8 cellular contexts compared by ENCODE assay signal in the genomic region with DNA sequence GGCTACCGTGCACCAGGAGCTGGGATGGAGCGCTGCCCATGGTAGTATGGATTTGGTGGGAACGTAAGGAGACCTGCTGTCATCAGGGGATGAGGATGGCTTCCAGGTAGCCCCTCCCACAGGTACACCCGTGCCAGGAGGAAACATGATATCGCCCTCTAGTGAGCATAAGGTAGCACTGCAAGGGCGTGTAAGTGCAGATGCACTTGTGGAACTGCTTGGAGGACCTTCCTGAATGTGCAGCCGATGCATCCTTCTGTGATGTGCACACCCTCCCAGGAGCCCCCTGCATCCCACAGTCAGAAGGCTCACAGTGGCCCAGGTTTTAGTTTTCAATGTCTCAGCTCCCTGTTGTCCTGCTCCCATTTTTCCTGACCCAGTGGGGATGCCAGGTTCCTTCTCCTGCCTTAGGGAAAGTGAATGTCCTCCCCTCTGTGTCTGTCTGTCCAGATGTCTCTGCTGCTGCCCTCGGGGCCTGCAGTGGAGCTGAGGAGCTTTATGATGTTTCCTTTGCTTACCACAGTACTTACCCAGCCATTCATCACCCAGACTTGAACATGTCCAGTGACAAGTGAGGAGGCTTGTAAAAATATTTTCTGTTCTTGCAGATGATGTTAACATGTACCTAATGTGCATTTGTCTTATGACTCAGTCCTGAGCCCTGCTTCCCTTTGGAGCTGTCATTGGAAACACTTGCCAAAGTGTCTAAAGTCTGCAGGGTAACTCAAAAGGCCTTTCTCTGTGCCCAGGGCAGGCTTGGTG. TPM values are rescaled to one million over a fixed set of nuclear protein-coding genes. Genes with fewer than 3 reads are reported as not detected.
DNase-seq lines count a peak whose midpoint lies in the region; ATAC-seq, FAIRE-seq and TF ChIP-seq lines count a peak whose summit lies in the region.

No MANE protein-coding gene starts in this region.

- no peaks in the 10 kb centered on the region for H4K20me1 ChIP-seq in endothelial cell of umbilical vein (replicated peaks; ENCODE audit: control insufficient read depth, extremely low read depth, insufficient read depth, low read length)

- H3K9me3 ChIP-seq in AG04450 (ENCODE audit: control insufficient read depth, insufficient read depth, low read length) (no peaks in the 10 kb centered on the region), endothelial cell of umbilical vein (replicated peaks; ENCODE audit: control insufficient read depth, insufficient read depth, low read length) (no peaks in the 10 kb centered on the region)

- no TSS peak for BruUV-seq in endothelial cell of umbilical vein (replicated peaks; lab: Mats Ljungman, UMichigan)

- H3K27me3 ChIP-seq in AG04450 (ENCODE audit: control insufficient read depth, insufficient read depth, low read length) (no peaks in the 10 kb centered on the region), endothelial cell of umbilical vein (ENCODE audit: control insufficient read depth in 2 of 2, insufficient read depth in 2 of 2, low read length in 2 of 2) (no peaks in the 10 kb centered on the region)

- dilution Hi-C loops in endothelial cell of umbilical vein (cut with MboI; ENCODE audit: extremely low pct_ligation_motif_present, low sequenced_read_pairs) = no loop called here

- H3K4me2 ChIP-seq in endothelial cell of umbilical vein (ENCODE audit: insufficient read depth, low read length) = no peak overlapping the region

- H3K27ac Mint-ChIP-seq in activated B cell treated with CpG ODN at 0.5 μM for 24 hours = no peak overlapping the region
- H3K27ac Mint-ChIP-seq in naive thymus-derived CD8-positive, alpha-beta T cell = no peak overlapping the region
- peak overlapping the region; percentile 8 for H3K27ac Mint-ChIP-seq in type B pancreatic cell

- no peak for TF ChIP-seq POLR2A in endothelial cell of umbilical vein (IDR thresholded peaks at IDR 0.05; ENCODE audit: low read depth, low read length)

- H3K9me1 ChIP-seq in endothelial cell of umbilical vein (replicated peaks; ENCODE audit: control insufficient read depth, extremely low read depth, insufficient read depth, low read length) = no peaks in the 10 kb centered on the region

- intact Hi-C loops in activated B cell treated with CpG ODN at 0.5 μM for 24 hours (cut with micrococcal nuclease) (loop anchor here (1.0 to 5.0 kb wide), 3 partner anchors 160 to 549 kb away; no protein-coding TSS in a partner anchor), endothelial cell of umbilical vein (cut with micrococcal nuclease) (loop anchor here (5.0 kb wide), 2 partner anchors 89 to 174 kb away; no protein-coding TSS in a partner anchor)

- H3K36me3 Mint-ChIP-seq in activated B cell treated with CpG ODN at 0.5 μM for 24 hours (ENCODE audit: low read depth) (no peaks in the 10 kb centered on the region), type B pancreatic cell (peaks cover 14% of the 10 kb centered on the region)
- H3K36me3 Mint-ChIP-seq in naive thymus-derived CD8-positive, alpha-beta T cell = peaks cover 0 to 2% (median 0%) of the 10 kb centered on the region in 3 donors

- H3K4me1 Mint-ChIP-seq in activated B cell treated with CpG ODN at 0.5 μM for 24 hours (peaks cover 3% of the 10 kb centered on the region), type B pancreatic cell (ENCODE audit: unreplicated experiment) (no peaks in the 10 kb centered on the region)
- no peaks in the 10 kb centered on the region for H3K4me1 Mint-ChIP-seq in naive thymus-derived CD8-positive, alpha-beta T cell

- POLR2A ChIA-PET in AG04450 (lab: Yijun Ruan, JAX) = no interaction called here
- POLR2A ChIA-PET in activated B cell treated with CpG ODN at 0.5 μM for 24 hours (lab: Charles Lee) = no interaction called here
- POLR2A ChIA-PET in endothelial cell of umbilical vein (lab: Charles Lee) = no interaction called here
- POLR2A ChIA-PET in naive thymus-derived CD8-positive, alpha-beta T cell (lab: Charles Lee) = no interaction called here

- peak; percentile 77 for FAIRE-seq in endothelial cell of umbilical vein (lab: Jason Lieb, UNC)

- ATAC-seq in GM18502 (IDR thresholded peaks at IDR 0.05; ENCODE audit: poor library complexity, unreplicated experiment) (peak; percentile 89), HG02884 (IDR thresholded peaks at IDR 0.05; ENCODE audit: unreplicated experiment) (peak; percentile 82), activated B cell treated with CpG ODN at 0.5 μM for 24 hours (ENCODE audit: low read depth) (peak; percentile 91)
- peak; percentile 62 to 69 for ATAC-seq in naive thymus-derived CD8-positive, alpha-beta T cell

- H3K27ac ChIP-seq in AG04450 (ENCODE audit: low read depth, low read length) (peak overlapping the region; percentile 97), endothelial cell of umbilical vein (ENCODE audit: insufficient read depth, low read depth, low read length) (peak overlapping the region; percentile 88)

- CTCF ChIA-PET in AG04450 (lab: Charles Lee) = interaction anchor here (0.9 to 10.2 kb wide), 24 partner anchors 8 to 852 kb away, joined by 3 to 78 read pairs (median 5); no protein-coding TSS in a partner anchor
- CTCF ChIA-PET in activated B cell treated with CpG ODN at 0.5 μM for 24 hours (lab: Charles Lee) = interaction anchor here (1.0 to 6.3 kb wide), 3 partner anchors 17 to 159 kb away, joined by 3 to 24 read pairs (median 3); no protein-coding TSS in a partner anchor
- CTCF ChIA-PET in endothelial cell of umbilical vein (lab: Charles Lee) = interaction anchor here (0.7 to 8.2 kb wide), 9 partner anchors 13 to 199 kb away, joined by 3 to 68 read pairs (median 6); no protein-coding TSS in a partner anchor

- H3K36me3 ChIP-seq in endothelial cell of umbilical vein (ENCODE audit: control insufficient read depth in 2 of 2, extremely low read depth in 1 of 2, insufficient read depth in 2 of 2, low read length in 2 of 2) = peaks cover 0 to 11% of the 10 kb centered on the region in 2 experiments

- TF ChIP-seq CTCF in AG04450 (IDR thresholded peaks at IDR 0.05; ENCODE audit: low read depth, low read length) (peak; percentile 88), activated B cell treated with CpG ODN at 0.5 μM for 24 hours (IDR thresholded peaks at IDR 0.05) (peak; percentile 21), endothelial cell of umbilical vein (IDR thresholded peaks at IDR 0.05; ENCODE audit: extremely low read depth in 1 of 2, insufficient read depth in 1 of 2, low read depth in 1 of 2, low read length in 2 of 2) (peak; percentile 83 to 89), type B pancreatic cell (conservative IDR thresholded peaks at IDR 0.05) (peak; percentile 89)

- H3K4me3 ChIP-seq in AG04450 (ENCODE audit: low read depth, low read length) (no peak overlapping the region), endothelial cell of umbilical vein (replicated peaks in 1 of 3; ENCODE audit: insufficient read depth in 1 of 3, low read depth in 1 of 3, low read length in 3 of 3) (no peak overlapping the region)

- H3K9me3 Mint-ChIP-seq in activated B cell treated with CpG ODN at 0.5 μM for 24 hours (no peaks in the 10 kb centered on the region), type B pancreatic cell (no peaks in the 10 kb centered on the region)
- no peaks in the 10 kb centered on the region for H3K9me3 Mint-ChIP-seq in naive thymus-derived CD8-positive, alpha-beta T cell

- peaks cover 38% of the 10 kb centered on the region for H3K4me1 ChIP-seq in endothelial cell of umbilical vein (ENCODE audit: control insufficient read depth, extremely low read depth, insufficient read depth, low read length)

- H2AFZ ChIP-seq in endothelial cell of umbilical vein (ENCODE audit: low read depth, low read length) = no peak overlapping the region

- no peak overlapping the region for H3K9ac ChIP-seq in endothelial cell of umbilical vein (replicated peaks; ENCODE audit: extremely low read depth, insufficient read depth, low read length)

- H3K4me3 Mint-ChIP-seq in activated B cell treated with CpG ODN at 0.5 μM for 24 hours (no peak overlapping the region), type B pancreatic cell (no peak overlapping the region)
- no peak overlapping the region for H3K4me3 Mint-ChIP-seq in naive thymus-derived CD8-positive, alpha-beta T cell

- no peaks in the 10 kb centered on the region for H3K79me2 ChIP-seq in endothelial cell of umbilical vein (ENCODE audit: control insufficient read depth, insufficient read depth, low read length)

- H3K27me3 Mint-ChIP-seq in activated B cell treated with CpG ODN at 0.5 μM for 24 hours = peaks cover 11% of the 10 kb centered on the region
- peaks cover 3 to 22% (median 7%) of the 10 kb centered on the region in 5 donors for H3K27me3 Mint-ChIP-seq in naive thymus-derived CD8-positive, alpha-beta T cell
- H3K27me3 Mint-ChIP-seq in type B pancreatic cell = no peaks in the 10 kb centered on the region

- no peak for DNase-seq in AG04450 (ENCODE audit: low read depth, low spot score)
- peak; percentile 60 to 78 for DNase-seq in NCI-H1930 (lab: John Stamatoyannopoulos, UW)
- no peak for DNase-seq in activated B cell treated with CpG ODN at 0.5 μM for 24 hours
- peak; percentile 61 for DNase-seq in endothelial cell of umbilical vein (ENCODE audit: low read depth, low spot score)
- DNase-seq in naive thymus-derived CD8-positive, alpha-beta T cell = peak in 7 of 10 donors; percentile 25 to 49 (median 37)
- no peak for DNase-seq in type B pancreatic cell (ENCODE audit: extremely low spot score, unreplicated experiment)

TF ChIP-seq in endothelial cell of umbilical vein, 7 proteins besides CTCF, POLR2A, EP300 and RAD21 (continues in another document):
- TF ChIP-seq, protein P1, sequence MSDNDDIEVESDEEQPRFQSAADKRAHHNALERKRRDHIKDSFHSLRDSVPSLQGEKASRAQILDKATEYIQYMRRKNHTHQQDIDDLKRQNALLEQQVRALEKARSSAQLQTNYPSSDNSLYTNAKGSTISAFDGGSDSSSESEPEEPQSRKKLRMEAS (IDR thresholded peaks at IDR 0.05; ENCODE audit: insufficient read depth, insufficient read length) = no peak
- TF ChIP-seq POLR2AphosphoS5 (IDR thresholded peaks at IDR 0.05; ENCODE audit: insufficient read depth, low read depth, low read length) (peak; percentile 64), FOS (IDR thresholded peaks at IDR 0.05; ENCODE audit: borderline replicate concordance, insufficient read depth, low read length) (peak; percentile 78)

RNA-seq across cellular contexts. Expression of a gene that starts 49.2 kb away (rescaled TPM):
- polyA plus RNA-seq in AG04450 (2011; rRNA removed) = not detected in 2 replicates
- polyA minus RNA-seq in AG04450 (2011; rRNA and poly(A)+ RNA removed) = not detected in 2 replicates
- total RNA-seq in activated B cell treated with CpG ODN at 0.5 μM for 24 hours = not detected in 2 replicates
- not detected in 2 replicates for total RNA-seq in endothelial cell of umbilical vein
- polyA plus RNA-seq in endothelial cell of umbilical vein = not detected in 2 replicates
- not detected in 2 replicates for polyA plus RNA-seq in endothelial cell of umbilical vein (2011; cell fraction: cytosol; rRNA removed)
- polyA plus RNA-seq in endothelial cell of umbilical vein (2011; cell fraction: nucleus; rRNA removed) = not detected in 2 replicates
- not detected in 2 replicates for polyA plus RNA-seq in endothelial cell of umbilical vein (2012)
- polyA minus RNA-seq in endothelial cell of umbilical vein = not detected in 2 replicates
- not detected for polyA minus RNA-seq in endothelial cell of umbilical vein (2011; cell fraction: cytosol; rRNA and poly(A)+ RNA removed)
- not detected in 2 replicates for polyA minus RNA-seq in endothelial cell of umbilical vein (2011; cell fraction: nucleus; rRNA and poly(A)+ RNA removed)
- not detected for total RNA-seq in naive thymus-derived CD8-positive, alpha-beta T cell
- polyA plus RNA-seq in naive thymus-derived CD8-positive, alpha-beta T cell = under 1 TPM in 1 of 3 donors, not detected in 2; 0.15 TPM
- total RNA-seq in type B pancreatic cell (ENCODE audit: low replicate concordance) = 0.36 TPM in 1 of 2 replicates, not detected in the other

Comparison
In these comparisons a context has a peak if more than half of its experiments do, and no peak if none do; other contexts are left out.
1. DNase-seq: peak in NCI-H1930 (2 of 2), endothelial cell of umbilical vein (single experiment) and naive thymus-derived CD8-positive, alpha-beta T cell (7 of 10); none in AG04450 (single experiment), activated B cell treated with CpG ODN at 0.5 μM for 24 hours (single experiment) and type B pancreatic cell (single experiment).
2. CTCF ChIP-seq: peak in every context shown above with its lines; median percentile 89 in type B pancreatic cell; 88 in AG04450; 86 in endothelial cell of umbilical vein; 21 in activated B cell treated with CpG ODN at 0.5 μM for 24 hours.
3. Peak in every context shown above with its lines, with median percentiles within 50 percentile points of each other: ATAC-seq.